Comparison of ENCODE assay signal across 11 cellular contexts in genomic region chr1:76254165-76255043, GRCh38.
DNase-seq lines count a peak whose midpoint lies in the region; ATAC-seq, FAIRE-seq and TF ChIP-seq lines count a peak whose summit lies in the region.
"Had no signal": no experiment of that assay in that cellular context is flagged by ENCODE, and none has a peak within 500 bp of the region (broad histone marks: within the 10 kb centered on the region; RNA-seq: fewer than 3 reads in every experiment).

No MANE protein-coding gene starts in this region.

- peaks cover 5% of the 10 kb centered on the region; the same call in 1 of the 2 replicates for H3K4me1 Mint-ChIP-seq in HFFc6 (ENCODE audit: low read depth)

- H3K9me3 ChIP-seq in SJSA1 (replicated peaks), result no peaks in the 10 kb centered on the region

- H3K4me3 Mint-ChIP-seq in HFFc6, result no peak overlapping the region
- H3K4me3 Mint-ChIP-seq: dendritic cell treated with granulocyte-macrophage colony-stimulating factor and Interleukin-4, amounts not matched to agents 40 ng/mL and 50 ng/mL, for 4 days; H9 had no signal

- peaks cover 7% of the 10 kb centered on the region for H3K9me3 Mint-ChIP-seq in HFFc6
- H3K9me3 Mint-ChIP-seq: dendritic cell treated with granulocyte-macrophage colony-stimulating factor and Interleukin-4, amounts not matched to agents 40 ng/mL and 50 ng/mL, for 4 days; H9 had no signal

- FAIRE-seq in D721Med (lab: Jason Lieb, UNC) (peak; percentile 83), urothelium cell line (lab: Jason Lieb, UNC) (no peak)

- peak overlapping the region; percentile 49 for H3K27ac ChIP-seq in SJSA1

- H3K4me1 ChIP-seq in SJSA1 (replicated peaks), result peaks cover 20% of the 10 kb centered on the region

- ATAC-seq in GM21367 (IDR thresholded peaks at IDR 0.05; ENCODE audit: unreplicated experiment), result no peak

- H3K27ac Mint-ChIP-seq in HFFc6, result no peak overlapping the region
- H3K27ac Mint-ChIP-seq: dendritic cell treated with granulocyte-macrophage colony-stimulating factor and Interleukin-4, amounts not matched to agents 40 ng/mL and 50 ng/mL, for 4 days; H9 had no signal

- no peaks in the 10 kb centered on the region; the same call in 1 of the 2 replicates for H3K27me3 Mint-ChIP-seq in HFFc6 (ENCODE audit: insufficient read depth)
- H3K27me3 Mint-ChIP-seq: dendritic cell treated with granulocyte-macrophage colony-stimulating factor and Interleukin-4, amounts not matched to agents 40 ng/mL and 50 ng/mL, for 4 days had no signal

- H3K36me3 Mint-ChIP-seq in HFFc6 (ENCODE audit: low read depth), result no peaks in the 10 kb centered on the region

- peak; percentile 44 for DNase-seq in AG08395 (ENCODE audit: low spot score)
- DNase-seq in D721Med (ENCODE audit: insufficient read length, low spot score), result no peak
- DNase-seq in SJSA1 (ENCODE audit: low read depth in 1 of 2, low spot score in 2 of 2), result peak in 1 of 2 experiments; percentile 25
- peak; percentile 52 for DNase-seq in fibroblast of gingiva (ENCODE audit: low read depth)
- DNase-seq in HFFc6, result no peak
- no peak for DNase-seq in activated CD8-positive, alpha-beta memory T cell treated with anti-CD3 and anti-CD28 coated beads, Interleukin-2, amount 50 U/mL, for 4 hours
- no peak for DNase-seq in urothelium cell line (ENCODE audit: low spot score)
- DNase-seq: H9, NCI-H2029 had no signal

- no peak overlapping the region for H3K4me3 ChIP-seq in SJSA1

- H3K27me3 ChIP-seq in SJSA1 (replicated peaks), result no peaks in the 10 kb centered on the region

- TF ChIP-seq CTCF in D721Med (IDR thresholded peaks at IDR 0.05; ENCODE audit: insufficient read depth, missing control alignments) (peak; percentile 6), HFFc6 (IDR thresholded peaks at IDR 0.05) (no peak)

- H3K36me3 ChIP-seq in SJSA1, result no peaks in the 10 kb centered on the region

Comparison
In these comparisons a context has a peak if more than half of its experiments do, and no peak if none do; other contexts are left out.
1. DNase-seq: peak in AG08395 (single experiment) and fibroblast of gingiva (single experiment); none in D721Med (single experiment), HFFc6 (single experiment), activated CD8-positive, alpha-beta memory T cell treated with anti-CD3 and anti-CD28 coated beads, Interleukin-2, amount 50 U/mL, for 4 hours (single experiment) and urothelium cell line (single experiment).